In genomic region chr9:127154390-127155191, GRCh38 we compare ENCODE assay signal across 8 cellular contexts. TPM values are rescaled to one million over a fixed set of nuclear protein-coding genes. Genes with fewer than 3 reads are reported as not detected.
A peak's percentile ranks its signal among the peaks of the same experiment; 100 is the strongest.
DNase-seq lines count a peak whose midpoint lies in the region; ATAC-seq and TF ChIP-seq lines count a peak whose summit lies in the region.

No MANE protein-coding gene starts in this region.

- H3K4me3 ChIP-seq in right atrium auricular region (peak overlapping the region in 1 of 2 donors; percentile 8), suprapubic skin (no peak overlapping the region)

- H3K27ac ChIP-seq in right atrium auricular region = peak overlapping the region; percentile 38 to 64
- no peak overlapping the region for H3K27ac ChIP-seq in suprapubic skin

- TF ChIP-seq CTCF in activated B cell treated with CpG ODN at 0.5 μM for 24 hours (IDR thresholded peaks at IDR 0.05) = no peak
- TF ChIP-seq CTCF in right atrium auricular region (IDR thresholded peaks at IDR 0.05) = no peak
- no peak for TF ChIP-seq CTCF in suprapubic skin (IDR thresholded peaks at IDR 0.05)

- no peaks in the 10 kb centered on the region for H3K27me3 Mint-ChIP-seq in activated B cell treated with CpG ODN at 0.5 μM for 24 hours

- TF ChIP-seq POLR2A in suprapubic skin (IDR thresholded peaks at IDR 0.05) = no peak

- intact Hi-C loops in activated B cell treated with CpG ODN at 0.5 μM for 24 hours (cut with micrococcal nuclease) = loop anchor here (1.0 kb wide), 1 partner anchor 12 kb away; no protein-coding TSS in a partner anchor

- POLR2A ChIA-PET in activated B cell treated with CpG ODN at 0.5 μM for 24 hours (lab: Charles Lee) = interaction anchor here (2.4 kb wide), 1 partner anchor 12 kb away, joined by 13 read pairs; no protein-coding TSS in a partner anchor

- WGBS in suprapubic skin = 39% methylated on average over 13 of the region's 13 CpGs

- H3K36me3 Mint-ChIP-seq in activated B cell treated with CpG ODN at 0.5 μM for 24 hours (ENCODE audit: low read depth) = no peaks in the 10 kb centered on the region

- peaks cover 31% of the 10 kb centered on the region for H3K4me1 Mint-ChIP-seq in activated B cell treated with CpG ODN at 0.5 μM for 24 hours

- H3K9me3 Mint-ChIP-seq in activated B cell treated with CpG ODN at 0.5 μM for 24 hours = no peaks in the 10 kb centered on the region

- H3K4me1 ChIP-seq in right atrium auricular region = peaks cover 0 to 22% of the 10 kb centered on the region in 2 donors
- H3K4me1 ChIP-seq in suprapubic skin = peaks cover 9% of the 10 kb centered on the region

- ATAC-seq in GM19468 (IDR thresholded peaks at IDR 0.05; ENCODE audit: extremely low read depth, unreplicated experiment) = peak; percentile 23
- peak; percentile 73 for ATAC-seq in activated B cell treated with CpG ODN at 0.5 μM for 24 hours (ENCODE audit: low read depth)
- ATAC-seq in HG03039 (IDR thresholded peaks at IDR 0.05; ENCODE audit: unreplicated experiment) = no peak

- H3K36me3 ChIP-seq in right atrium auricular region = no peaks in the 10 kb centered on the region
- no peaks in the 10 kb centered on the region for H3K36me3 ChIP-seq in suprapubic skin

- peak overlapping the region; percentile 69 for H3K27ac Mint-ChIP-seq in activated B cell treated with CpG ODN at 0.5 μM for 24 hours

- TF ChIP-seq EP300 in suprapubic skin (IDR thresholded peaks at IDR 0.05) = no peak

- H3K9me3 ChIP-seq in right atrium auricular region (no peaks in the 10 kb centered on the region), suprapubic skin (no peaks in the 10 kb centered on the region)

- H3K4me3 Mint-ChIP-seq in activated B cell treated with CpG ODN at 0.5 μM for 24 hours = peak overlapping the region; percentile 44

- H3K27me3 ChIP-seq in right atrium auricular region (no peaks in the 10 kb centered on the region), suprapubic skin (no peaks in the 10 kb centered on the region)

- DNase-seq in AG08395 (ENCODE audit: low spot score) (peak; percentile 51), activated B cell treated with CpG ODN at 0.5 μM for 24 hours (no peak), right atrium auricular region (ENCODE audit: low spot score) (peak; percentile 89), suprapubic skin (ENCODE audit: low spot score in 2 of 2) (peak; percentile 62 to 76), NCI-H446 treated with DMSO at 0.1 percent for 48 hours (lab: John Stamatoyannopoulos, UW) (no peak)
- no peak for DNase-seq in NK-92 treated with Interleukin-12 subunit alpha and Interleukin-12 subunit beta, amount 100 ng/mL, for 24 hours (lab: John Stamatoyannopoulos, UW)

- CTCF ChIA-PET in activated B cell treated with CpG ODN at 0.5 μM for 24 hours (lab: Charles Lee) = no interaction called here

RNA-seq across cellular contexts. Expression of gene ANGPTL2, which starts 32.2 kb away (rescaled TPM):
- total RNA-seq in activated B cell treated with CpG ODN at 0.5 μM for 24 hours (not detected in 2 replicates), right atrium auricular region (10 to 100 TPM; 42.8 to 55.8 TPM), suprapubic skin (10 to 100 TPM; 17.3 to 21.3 (median 19.8) TPM)

Comparison
In these comparisons a context has a peak if more than half of its experiments do, and no peak if none do; other contexts are left out.
1. DNase-seq: peak in AG08395 (single experiment), right atrium auricular region (single experiment) and suprapubic skin (2 of 2); none in activated B cell treated with CpG ODN at 0.5 μM for 24 hours (single experiment), NCI-H446 treated with DMSO at 0.1 percent for 48 hours (single experiment) and NK-92 treated with Interleukin-12 subunit alpha and Interleukin-12 subunit beta, amount 100 ng/mL, for 24 hours (single experiment).
2. RNA of gene ANGPTL2, which starts 32.2 kb away (total RNA-seq): 42.8 to 55.8 TPM in right atrium auricular region and 17.3 to 21.3 TPM in suprapubic skin; not detected in activated B cell treated with CpG ODN at 0.5 μM for 24 hours; every median in the first group is over 10 times any median in the second.